Comparison of ENCODE assay signal across 8 cellular contexts in genomic region chr6:44078795-44079671, GRCh38. TPM values are rescaled to one million over a fixed set of nuclear protein-coding genes. Genes with fewer than 3 reads are reported as not detected.
DNase-seq lines count a peak whose midpoint lies in the region; ATAC-seq, FAIRE-seq and TF ChIP-seq lines count a peak whose summit lies in the region.

No MANE protein-coding gene starts in this region.

- H3K9ac ChIP-seq in SK-N-SH (no peak overlapping the region), GM12878 (ENCODE audit: control insufficient read depth, insufficient read depth, low read length) (no peak overlapping the region), kidney (ENCODE audit: low read length in 2 of 2) (no peak overlapping the region)

- RAD21 ChIA-PET in GM12878 (lab: Charles Lee; ENCODE audit: unreplicated experiment): interaction anchor here (0.6 to 11.0 kb wide), 37 partner anchors 11 to 504 kb away, joined by 3 to 179 read pairs (median 4); partner anchors contain the start of gene VEGFA

- BruUV-seq in GM12878 (replicated peaks; lab: Mats Ljungman, UMichigan): no TSS peak

- no peaks in the 10 kb centered on the region for H3K9me2 ChIP-seq in SK-N-SH

- intact Hi-C loops in GM12878 (cut with micrococcal nuclease; ENCODE audit: unreplicated experiment) (loop anchor here (1.0 to 10.0 kb wide), 5 partner anchors 310 to 624 kb away; partner anchors contain the start of gene DLK2), kidney (cut with DNase I) (no loop called here)

- no peak for TF ChIP-seq POLR2A in GM12878 (IDR thresholded peaks at IDR 0.05; ENCODE audit: low read depth, low read length)

- no peak for TF ChIP-seq EP300 in SK-N-SH (IDR thresholded peaks at IDR 0.05; ENCODE audit: borderline replicate concordance in 1 of 2, low read depth in 1 of 2, low read length in 1 of 2)
- no peak for TF ChIP-seq EP300 in GM12878 (IDR thresholded peaks at IDR 0.05; ENCODE audit: borderline replicate concordance in 1 of 2, control insufficient read depth in 1 of 2, low read depth in 2 of 2, low read length in 2 of 2)

- no peaks in the 10 kb centered on the region for H3F3A ChIP-seq in SK-N-SH (replicated peaks; ENCODE audit: insufficient read depth)

- H3K9me3 ChIP-seq in SK-N-SH (no peaks in the 10 kb centered on the region), GM12878 (replicated peaks; ENCODE audit: control insufficient read depth, insufficient read depth, low read length) (no peaks in the 10 kb centered on the region), kidney (ENCODE audit: control insufficient read depth in 1 of 2, low read length in 2 of 2) (no peaks in the 10 kb centered on the region)

- DNase-seq in GM18507 (ENCODE audit: extremely low spot score, insufficient read length, low read depth): peak; percentile 51
- DNase-seq in SK-N-SH: peak; percentile 75
- no peak for DNase-seq in GM12878 (ENCODE audit: low read depth, low spot score)
- DNase-seq in kidney: no peak
- DNase-seq in stimulated activated CD4-positive, alpha-beta T cell treated with anti-CD3 and anti-CD28 coated beads, Interleukin-4, amount 100 ng/mL, for 48 hours (ENCODE audit: low read depth in 2 of 2): peak; percentile 50 to 61
- no peak for DNase-seq in NK-92 (lab: John Stamatoyannopoulos, UW; ENCODE audit: unreplicated experiment)
- DNase-seq in cerebellar nuclear complex (lab: John Stamatoyannopoulos, UW): no peak

- POLR2A ChIA-PET in SK-N-SH (lab: Yijun Ruan, JAX) (interaction anchor here (0.5 to 3.6 kb wide), 10 partner anchors 22 to 504 kb away, joined by 3 to 23 read pairs (median 4); partner anchors contain the start of genes POLH, VEGFA and XPO5), GM12878 (lab: Charles Lee) (interaction anchor here (0.6 to 11.0 kb wide), 11 partner anchors 11 to 411 kb away, joined by 3 to 97 read pairs (median 5); partner anchors contain the start of gene VEGFA)

- ATAC-seq in GM12878 (peak; percentile 63), HG02623 (IDR thresholded peaks at IDR 0.05; ENCODE audit: unreplicated experiment) (no peak)

- no peaks in the 10 kb centered on the region for H3K79me2 ChIP-seq in SK-N-SH (ENCODE audit: insufficient read depth)
- peaks cover 4% of the 10 kb centered on the region for H3K79me2 ChIP-seq in GM12878 (ENCODE audit: control insufficient read depth, insufficient read depth, low read length)

- in situ Hi-C loops in GM12878 (cut with MboI): loop anchor here (5.0 kb wide), 2 partner anchors 357 to 412 kb away; no protein-coding TSS in a partner anchor

- TF ChIP-seq CTCF in SK-N-SH (IDR thresholded peaks at IDR 0.05) (peak; percentile 81), GM12878 (IDR thresholded peaks at IDR 0.05 in 2 of 3, conservative IDR thresholded peaks at IDR 0.05 in 1 of 3; ENCODE audit: control insufficient read depth in 2 of 3, extremely low read depth in 1 of 3, insufficient read depth in 1 of 3, low read depth in 3 of 3, low read length in 3 of 3) (peak; percentile 89 to 95 (median 91)), kidney (IDR thresholded peaks at IDR 0.05; ENCODE audit: borderline replicate concordance, extremely low read depth, insufficient read depth) (peak; percentile 100)

- peak overlapping the region in 1 of 2 experiments; percentile 64; a peak in 1 of 4 replicates for H3K27ac ChIP-seq in SK-N-SH (ENCODE audit: low read depth in 2 of 2, low read length in 1 of 2)
- H3K27ac ChIP-seq in GM12878 (ENCODE audit: control insufficient read depth, insufficient read depth): no peak overlapping the region
- H3K27ac ChIP-seq in kidney (ENCODE audit: low read depth in 2 of 2, low read length in 2 of 2): no peak overlapping the region

- H3K4me2 ChIP-seq in SK-N-SH (no peak overlapping the region), GM12878 (ENCODE audit: control insufficient read depth, insufficient read depth) (peak overlapping the region; percentile 47; the same call in 1 of the 2 replicates)

- H3K36me3 ChIP-seq in SK-N-SH (replicated peaks in 1 of 2; ENCODE audit: control insufficient read depth in 1 of 2, insufficient read depth in 2 of 2, low read length in 1 of 2) (no peaks in the 10 kb centered on the region), GM12878 (ENCODE audit: control insufficient read depth in 2 of 2, insufficient read depth in 2 of 2, low read length in 1 of 2) (no peaks in the 10 kb centered on the region), kidney (ENCODE audit: control insufficient read depth in 1 of 2, insufficient read depth in 2 of 2, low read length in 2 of 2) (no peaks in the 10 kb centered on the region)

- TF ChIP-seq RAD21 in SK-N-SH (IDR thresholded peaks at IDR 0.05; ENCODE audit: low read length) (peak; percentile 99), GM12878 (IDR thresholded peaks at IDR 0.05; ENCODE audit: insufficient read depth, low read depth, low read length) (peak; percentile 97)

- H4K20me1 ChIP-seq in SK-N-SH (ENCODE audit: insufficient read depth): no peaks in the 10 kb centered on the region
- no peaks in the 10 kb centered on the region for H4K20me1 ChIP-seq in GM12878 (ENCODE audit: control insufficient read depth, insufficient read depth)

- H2AFZ ChIP-seq in SK-N-SH (ENCODE audit: low read depth): no peak overlapping the region
- peak overlapping the region; percentile 37 for H2AFZ ChIP-seq in GM12878 (ENCODE audit: control insufficient read depth, low read depth, low read length)

- peaks cover 11 to 79% of the 10 kb centered on the region in 2 experiments; a peak in 3 of 4 replicates for H3K4me1 ChIP-seq in SK-N-SH (ENCODE audit: control insufficient read depth in 1 of 2, insufficient read depth in 2 of 2, low read depth in 1 of 2, low read length in 1 of 2)
- H3K4me1 ChIP-seq in GM12878 (ENCODE audit: control insufficient read depth, insufficient read depth, low read length): peaks cover 54% of the 10 kb centered on the region
- H3K4me1 ChIP-seq in kidney (ENCODE audit: control insufficient read depth in 1 of 2, insufficient read depth in 1 of 2, low read depth in 1 of 2, low read length in 2 of 2): peaks cover 7 to 12% of the 10 kb centered on the region in 2 donors

- peak; percentile 84 for FAIRE-seq in GM18507 (lab: Jason Lieb, UNC)
- FAIRE-seq in GM12878 (lab: Jason Lieb, UNC): peak; percentile 91
- FAIRE-seq in kidney (lab: Jason Lieb, UNC): no peak

- WGBS in SK-N-SH (ENCODE audit: low lambda C conversion rate): 16% methylated on average over 8 of the region's 8 CpGs
- WGBS in GM12878 (ENCODE audit: insufficient coverage, insufficient replicate concordance, low lambda C conversion rate, missing lambda C conversion rate): 21% methylated on average over 8 of the region's 8 CpGs

- CTCF ChIA-PET in SK-N-SH (lab: Yijun Ruan, JAX): interaction anchor here (0.6 to 12.1 kb wide), 87 partner anchors 9 to 569 kb away, joined by 3 to 212 read pairs (median 4); partner anchors contain the start of genes LRRC73, MRPS18A, RSPH9 and VEGFA
- CTCF ChIA-PET in GM12878 (lab: Yijun Ruan, JAX): interaction anchor here (0.6 to 12.9 kb wide), 64 partner anchors 9 to 641 kb away, joined by 3 to 264 read pairs (median 4); partner anchors contain the start of genes GTPBP2, MAD2L1BP, MRPS18A and VEGFA

- H3K27me3 ChIP-seq in SK-N-SH (ENCODE audit: insufficient read depth) (no peaks in the 10 kb centered on the region), GM12878 (replicated peaks in 1 of 2; ENCODE audit: control insufficient read depth in 2 of 2, insufficient read depth in 2 of 2, low read length in 1 of 2) (no peaks in the 10 kb centered on the region)

- SMC1A ChIA-PET in GM12878 (lab: Charles Lee; ENCODE audit: uncharacterized antibody, unreplicated experiment): interaction anchor here (0.6 to 5.8 kb wide), 38 partner anchors 11 to 1422 kb away, joined by 3 to 87 read pairs (median 4); partner anchors contain the start of genes MRPS18A and VEGFA

- H3K4me3 ChIP-seq in SK-N-SH (ENCODE audit: low read depth in 2 of 2, low read length in 1 of 2): no peak overlapping the region; a peak in 1 of 4 replicates
- no peak overlapping the region for H3K4me3 ChIP-seq in GM12878
- H3K4me3 ChIP-seq in kidney (ENCODE audit: low read length in 2 of 2): no peak overlapping the region

RNA-seq across cellular contexts. Expression of gene MRPL14, which starts 48.2 kb away (rescaled TPM):
- polyA plus RNA-seq in SK-N-SH (2012; rRNA removed) (92.4 and 97.0 TPM in 2 replicates), GM12878 (2011; rRNA removed) (91.6 and 128 TPM in 2 replicates), GM12878 (2014; fragmentation: Illumina TruSeq; extraction: Trizol) (68.1 and 87.4 TPM in 2 replicates), GM12878 (2014; fragmentation: Nextera tagmentation; extraction: Ambion mirVana) (100 to 1,000 TPM; 291 to 294 TPM), GM12878 (2014; rRNA removed) (117 and 145 TPM in 2 replicates), GM12878 (2016; fragmentation: Nextera tagmentation; extraction: Ambion mirVana) (100 to 1,000 TPM; 170 to 193 TPM), kidney (ENCODE audit: insufficient read depth, low read depth, low replicate concordance) (71.5 TPM)
- 72.1 and 86.3 TPM in 2 replicates for polyA plus RNA-seq in SK-N-SH (2012; cell fraction: cytosol; rRNA removed)
- polyA plus RNA-seq in SK-N-SH (2012; cell fraction: nucleus; rRNA removed): 39.4 and 45.0 TPM in 2 replicates
- total RNA-seq in GM12878 (2013; cell fraction: nucleolus; rRNA removed): 26.2 and 26.4 TPM in 2 replicates
- total RNA-seq in GM12878 (2014; rRNA removed) (107 and 109 TPM in 2 replicates), GM12878 (2014; rRNA removed; fragmentation: Illumina TruSeq; extraction: Trizol) (74.9 and 80.5 TPM in 2 replicates), GM12878 (2021) (85.9 and 91.1 TPM in 2 replicates), kidney (27.9 TPM)
- polyA plus RNA-seq in GM12878 (2011; ENCODE audit: low read depth): 45.9 TPM
- 127 and 146 TPM in 2 replicates for polyA plus RNA-seq in GM12878 (2011; cell fraction: cytosol; rRNA removed)
- polyA plus RNA-seq in GM12878 (2011; cell fraction: nucleus; rRNA removed): 48.1 and 49.3 TPM in 2 replicates
- 68.0 and 83.2 TPM in 2 replicates for polyA plus RNA-seq in GM12878 (2012)
- polyA minus RNA-seq in GM12878 (2011; rRNA and poly(A)+ RNA removed): 21.9 and 36.1 TPM in 2 replicates
- 16.8 and 17.4 TPM in 2 replicates for polyA minus RNA-seq in GM12878 (2011; cell fraction: cytosol; rRNA and poly(A)+ RNA removed)
- polyA minus RNA-seq in GM12878 (2011; cell fraction: nucleus; rRNA and poly(A)+ RNA removed): 7.9 and 9.6 TPM in 2 replicates

RNA-seq across cellular contexts. Expression of gene TMEM63B, which starts 48.3 kb away (rescaled TPM):
- polyA plus RNA-seq in SK-N-SH (2012; rRNA removed) (52.7 and 63.2 TPM in 2 replicates), GM12878 (2011; rRNA removed) (9.2 and 15.0 TPM in 2 replicates), GM12878 (2014; fragmentation: Illumina TruSeq; extraction: Trizol) (7.4 and 9.5 TPM in 2 replicates), GM12878 (2014; fragmentation: Nextera tagmentation; extraction: Ambion mirVana) (under 1 TPM in 1 of 2 experiments, not detected in 1; 0.09 TPM), GM12878 (2014; rRNA removed) (9.5 and 10.2 TPM in 2 replicates), GM12878 (2016; fragmentation: Nextera tagmentation; extraction: Ambion mirVana) (1 to 10 TPM; 4.3 to 5.1 TPM), kidney (ENCODE audit: insufficient read depth, low read depth, low replicate concordance) (18.2 TPM)
- polyA plus RNA-seq in SK-N-SH (2012; cell fraction: cytosol; rRNA removed): 26.9 and 37.6 TPM in 2 replicates
- 97.6 and 129 TPM in 2 replicates for polyA plus RNA-seq in SK-N-SH (2012; cell fraction: nucleus; rRNA removed)
- 27.1 and 27.5 TPM in 2 replicates for total RNA-seq in GM12878 (2013; cell fraction: nucleolus; rRNA removed)
- total RNA-seq in GM12878 (2014; rRNA removed) (7.1 and 7.5 TPM in 2 replicates), GM12878 (2014; rRNA removed; fragmentation: Illumina TruSeq; extraction: Trizol) (4.0 and 4.1 TPM in 2 replicates), GM12878 (2021) (12.8 and 14.8 TPM in 2 replicates), kidney (27.3 TPM)
- polyA plus RNA-seq in GM12878 (2011; ENCODE audit: low read depth): 5.4 TPM
- polyA plus RNA-seq in GM12878 (2011; cell fraction: cytosol; rRNA removed): 21.7 and 22.5 TPM in 2 replicates
- 54.7 and 59.6 TPM in 2 replicates for polyA plus RNA-seq in GM12878 (2011; cell fraction: nucleus; rRNA removed)
- 8.2 and 11.7 TPM in 2 replicates for polyA plus RNA-seq in GM12878 (2012)
- polyA minus RNA-seq in GM12878 (2011; rRNA and poly(A)+ RNA removed): 36.4 and 36.7 TPM in 2 replicates
- polyA minus RNA-seq in GM12878 (2011; cell fraction: cytosol; rRNA and poly(A)+ RNA removed): 9.3 and 13.2 TPM in 2 replicates
- polyA minus RNA-seq in GM12878 (2011; cell fraction: nucleus; rRNA and poly(A)+ RNA removed): 8.3 and 15.1 TPM in 2 replicates

Comparison
In these comparisons a context has a peak if more than half of its experiments do, and no peak if none do; other contexts are left out.
1. DNase-seq: peak in GM18507 (single experiment), SK-N-SH (single experiment) and stimulated activated CD4-positive, alpha-beta T cell treated with anti-CD3 and anti-CD28 coated beads, Interleukin-4, amount 100 ng/mL, for 48 hours (2 of 2); none in GM12878 (single experiment), kidney (single experiment), NK-92 (single experiment) and cerebellar nuclear complex (0 of 2).
2. Peak in every context shown above with its lines, with median percentiles within 50 percentile points of each other: CTCF ChIP-seq.